16 cellular contexts compared by ENCODE assay signal in the genomic region with DNA sequence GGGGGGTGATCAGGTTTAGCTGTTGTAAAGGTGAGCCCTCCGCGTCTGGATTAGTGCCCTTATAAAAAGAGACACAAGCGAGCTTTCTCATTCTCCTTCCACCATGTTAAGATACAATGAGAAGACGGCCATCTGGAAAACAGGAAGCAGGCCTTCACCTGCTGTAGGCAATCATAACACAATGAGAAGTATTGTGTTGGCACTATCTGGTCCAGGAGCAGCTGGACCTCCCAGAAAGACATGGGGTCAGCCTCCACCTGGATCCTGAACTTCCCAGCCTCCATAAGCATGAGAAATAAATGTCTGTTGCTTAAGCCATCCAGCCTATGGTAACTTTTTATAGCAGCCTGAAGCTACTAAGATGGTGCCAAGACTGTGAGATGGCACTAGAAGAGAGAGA. TPM values are rescaled to one million over a fixed set of nuclear protein-coding genes. Genes with fewer than 3 reads are reported as not detected.
A peak's percentile ranks its signal among the peaks of the same experiment; 100 is the strongest.
DNase-seq lines count a peak whose midpoint lies in the region; ATAC-seq and TF ChIP-seq lines count a peak whose summit lies in the region.
"Had no signal": no experiment of that assay in that cellular context is flagged by ENCODE, and none has a peak within 500 bp of the region (broad histone marks: within the 10 kb centered on the region; RNA-seq: fewer than 3 reads in every experiment).

No MANE protein-coding gene starts in this region.

- peak overlapping the region; percentile 21 for H3K4me3 Mint-ChIP-seq in stimulated activated memory B cell treated with anti-CD40 and anti-IgM and Interleukin-4, amounts not matched to agents 10 μg/mL and 1 μg/mL and 100 μg/mL, for 72 hours
- H3K4me3 Mint-ChIP-seq: CD4-positive, alpha-beta memory T cell had no signal

- peak overlapping the region; percentile 93 for H3K27ac Mint-ChIP-seq in stimulated activated memory B cell treated with anti-CD40 and anti-IgM and Interleukin-4, amounts not matched to agents 10 μg/mL and 1 μg/mL and 100 μg/mL, for 72 hours
- H3K27ac Mint-ChIP-seq: CD4-positive, alpha-beta memory T cell had no signal

- no peaks in the 10 kb centered on the region for H3K9me3 ChIP-seq in DOHH2 (ENCODE audit: control insufficient read depth, insufficient read depth, low read length)
- H3K9me3 ChIP-seq: BE2C had no signal

- H3K27me3 ChIP-seq in DOHH2 (ENCODE audit: control insufficient read depth, low read length), result no peaks in the 10 kb centered on the region
- H3K27me3 ChIP-seq: BE2C had no signal

- H3K27me3 Mint-ChIP-seq in stimulated activated memory B cell treated with anti-CD40 and anti-IgM and Interleukin-4, amounts not matched to agents 10 μg/mL and 1 μg/mL and 100 μg/mL, for 72 hours, result no peaks in the 10 kb centered on the region

- no peak overlapping the region for H3K27ac ChIP-seq in DOHH2 (ENCODE audit: low read depth, low read length)
- H3K27ac ChIP-seq: C4-2B, GM23248, HL-60 had no signal

- no peak for TF ChIP-seq CTCF in DOHH2 (IDR thresholded peaks at IDR 0.05; ENCODE audit: low read depth, low read length, poor library complexity, severe bottlenecking)

- ATAC-seq in stimulated activated memory B cell treated with anti-CD40 and anti-IgM and Interleukin-4, amounts not matched to agents 10 μg/mL and 1 μg/mL and 100 μg/mL, for 72 hours, result no peak
- ATAC-seq in GM18498 (IDR thresholded peaks at IDR 0.05; ENCODE audit: unreplicated experiment) (no peak), HG02852 (IDR thresholded peaks at IDR 0.05; ENCODE audit: unreplicated experiment) (no peak)
- ATAC-seq: HCT116 had no signal

- H3K4me1 Mint-ChIP-seq in stimulated activated memory B cell treated with anti-CD40 and anti-IgM and Interleukin-4, amounts not matched to agents 10 μg/mL and 1 μg/mL and 100 μg/mL, for 72 hours, result peaks cover 59% of the 10 kb centered on the region
- H3K4me1 Mint-ChIP-seq: CD4-positive, alpha-beta memory T cell had no signal

- no peak overlapping the region for H3K4me3 ChIP-seq in DOHH2 (ENCODE audit: low read length)
- H3K4me3 ChIP-seq: GM23248 had no signal

- H3K4me2 ChIP-seq in DOHH2 (ENCODE audit: low read length), result peak overlapping the region; percentile 48; the same call in 1 of the 2 replicates

- no peaks in the 10 kb centered on the region for H3K79me2 ChIP-seq in DOHH2 (ENCODE audit: control insufficient read depth, low read length)

- peaks cover 6% of the 10 kb centered on the region; the same call in 1 of the 2 replicates for H3F3A ChIP-seq in DOHH2 (ENCODE audit: control insufficient read depth, insufficient read depth)

- peaks cover 35% of the 10 kb centered on the region for H3K4me1 ChIP-seq in DOHH2 (ENCODE audit: control insufficient read depth, low read length)
- H3K4me1 ChIP-seq: BE2C had no signal

- H4K20me1 ChIP-seq in DOHH2 (ENCODE audit: control insufficient read depth, insufficient read depth, low read depth, low read length), result no peaks in the 10 kb centered on the region

- DNase-seq in NCI-H146 treated with DMSO at 0.1 percent for 48 hours (lab: John Stamatoyannopoulos, UW; ENCODE audit: unreplicated experiment), result peak; percentile 45
- DNase-seq in dermis blood vessel endothelial cell, result peak; percentile 20
- DNase-seq in RPMI8226, result no peak
- DNase-seq: BE2C; CD4-positive, alpha-beta memory T cell; COR-L47; DND-41; GF-D8; GM23248 had no signal

- H3K9me2 ChIP-seq in DOHH2 (replicated peaks; ENCODE audit: control insufficient read depth, low read length), result no peaks in the 10 kb centered on the region

- H3K9me3 Mint-ChIP-seq in stimulated activated memory B cell treated with anti-CD40 and anti-IgM and Interleukin-4, amounts not matched to agents 10 μg/mL and 1 μg/mL and 100 μg/mL, for 72 hours, result peaks cover 6% of the 10 kb centered on the region

- H3K36me3 ChIP-seq in DOHH2 (ENCODE audit: control insufficient read depth, low read length), result peaks cover 5% of the 10 kb centered on the region
- H3K36me3 ChIP-seq: BE2C had no signal

- peaks cover 27% of the 10 kb centered on the region for H3K36me3 Mint-ChIP-seq in stimulated activated memory B cell treated with anti-CD40 and anti-IgM and Interleukin-4, amounts not matched to agents 10 μg/mL and 1 μg/mL and 100 μg/mL, for 72 hours

RNA-seq across cellular contexts. Expression of gene SMIM20, which starts 8.6 kb away (rescaled TPM):
- 14.0 and 14.5 TPM in 2 replicates for total RNA-seq in dermis blood vessel endothelial cell

RNA-seq across cellular contexts. Expression of gene SEL1L3, which starts 42.6 kb away (rescaled TPM):
- 74.2 and 91.2 TPM in 2 replicates for total RNA-seq in dermis blood vessel endothelial cell
